In the genomic region with DNA sequence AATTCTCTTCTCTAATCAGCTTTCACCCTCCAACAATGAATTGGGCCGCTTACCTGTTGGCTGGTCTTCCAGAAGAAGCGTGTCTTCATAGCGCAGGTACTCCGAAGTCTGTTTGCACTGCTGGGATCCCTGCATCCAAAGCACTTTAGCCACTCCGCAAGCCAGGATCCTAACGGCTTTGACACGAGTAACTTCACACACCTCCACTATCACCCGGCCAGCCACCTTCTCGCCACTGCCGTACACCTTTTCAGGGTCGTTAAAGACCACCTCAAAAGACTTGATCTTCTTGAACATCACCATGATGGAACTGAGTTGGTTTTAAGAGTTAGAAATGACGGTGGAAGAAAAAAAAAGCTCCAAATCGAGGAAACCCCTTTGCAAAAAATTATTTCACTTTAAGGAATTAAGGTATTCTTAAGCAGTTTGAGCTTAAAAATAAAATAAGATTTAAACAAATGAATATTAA, we compare ENCODE assay signal across 6 cellular contexts. TPM values are rescaled to one million over a fixed set of nuclear protein-coding genes. Genes with fewer than 3 reads are reported as not detected.
DNase-seq lines count a peak whose midpoint lies in the region; ATAC-seq, FAIRE-seq and TF ChIP-seq lines count a peak whose summit lies in the region.

No MANE protein-coding gene starts in this region.

- H3K4me2 ChIP-seq in GM12878 (ENCODE audit: control insufficient read depth, insufficient read depth) (peak overlapping the region; percentile 86), neural progenitor cell (peak overlapping the region; percentile 94)

- DNase-seq in LNCaP clone FGC (ENCODE audit: low read depth) (no peak), GM12878 (ENCODE audit: low read depth, low spot score) (no peak), neural progenitor cell (ENCODE audit: low spot score) (peak; percentile 37), NOMO-1 treated with dmso at 0.1 percent for 144 hours (lab: John Stamatoyannopoulos, UW; ENCODE audit: unreplicated experiment) (no peak), EL (no peak)

- H3K36me3 ChIP-seq in GM12878 (ENCODE audit: control insufficient read depth in 2 of 2, insufficient read depth in 2 of 2, low read length in 1 of 2) (peaks cover 0 to 3% of the 10 kb centered on the region in 2 experiments; a peak in 2 of 4 replicates), neural progenitor cell (peaks cover 17% of the 10 kb centered on the region)

- peak overlapping the region; percentile 98 for H3K4me3 Mint-ChIP-seq in neural progenitor cell

- H3F3A ChIP-seq in neural progenitor cell (ENCODE audit: low read depth): peaks cover 37% of the 10 kb centered on the region

- CTCF ChIA-PET in GM12878 (lab: Yijun Ruan, JAX): interaction anchor here (0.8 to 12.2 kb wide), 5 partner anchors 11 to 151 kb away, joined by 3 to 196 read pairs (median 4); a partner anchor contains a TSS

- in situ Hi-C loops in GM12878 (cut with MboI): no loop called here

- H3K36me3 Mint-ChIP-seq in neural progenitor cell: peaks cover 42% of the 10 kb centered on the region

- H3K27me3 ChIP-seq in GM12878 (replicated peaks in 1 of 2; ENCODE audit: control insufficient read depth in 2 of 2, insufficient read depth in 2 of 2, low read length in 1 of 2): no peaks in the 10 kb centered on the region
- H3K27me3 ChIP-seq in neural progenitor cell: peaks cover 19% of the 10 kb centered on the region

- ATAC-seq in GM12878 (peak; percentile 7), HG02759 (IDR thresholded peaks at IDR 0.05; ENCODE audit: unreplicated experiment) (no peak)

- no peaks in the 10 kb centered on the region for H3K9me3 ChIP-seq in GM12878 (replicated peaks; ENCODE audit: control insufficient read depth, insufficient read depth, low read length)
- no peaks in the 10 kb centered on the region for H3K9me3 ChIP-seq in neural progenitor cell (ENCODE audit: low read depth)

- TF ChIP-seq POLR2A in GM12878 (IDR thresholded peaks at IDR 0.05; ENCODE audit: low read depth, low read length): peak; percentile 71

- peaks cover 8% of the 10 kb centered on the region for H3K4me1 ChIP-seq in GM12878 (ENCODE audit: control insufficient read depth, insufficient read depth, low read length)
- H3K4me1 ChIP-seq in neural progenitor cell: peaks cover 44% of the 10 kb centered on the region

- peak overlapping the region; percentile 89 for H3K27ac Mint-ChIP-seq in neural progenitor cell

- H4K20me1 ChIP-seq in GM12878 (ENCODE audit: control insufficient read depth, insufficient read depth): no peaks in the 10 kb centered on the region
- peaks cover 48% of the 10 kb centered on the region for H4K20me1 ChIP-seq in neural progenitor cell (ENCODE audit: low read depth)

- H3K9ac ChIP-seq in GM12878 (ENCODE audit: control insufficient read depth, insufficient read depth, low read length): peak overlapping the region; percentile 75
- peak overlapping the region; percentile 70 for H3K9ac ChIP-seq in neural progenitor cell

- TF ChIP-seq CTCF in LNCaP clone FGC (IDR thresholded peaks at IDR 0.05; ENCODE audit: control insufficient read depth, extremely low read depth, insufficient read depth): no peak
- no peak for TF ChIP-seq CTCF in GM12878 (IDR thresholded peaks at IDR 0.05 in 2 of 3, conservative IDR thresholded peaks at IDR 0.05 in 1 of 3; ENCODE audit: control insufficient read depth in 2 of 3, extremely low read depth in 1 of 3, insufficient read depth in 1 of 3, low read depth in 3 of 3, low read length in 3 of 3)
- no peak for TF ChIP-seq CTCF in neural progenitor cell (IDR thresholded peaks at IDR 0.05)

- WGBS in GM12878 (ENCODE audit: insufficient coverage, insufficient replicate concordance, low lambda C conversion rate, missing lambda C conversion rate): under 1% methylated on average over 13 of the region's 13 CpGs

- no peak for FAIRE-seq in GM12878 (lab: Jason Lieb, UNC)

- peak overlapping the region; percentile 86 for H3K4me3 ChIP-seq in LNCaP clone FGC (ENCODE audit: low read depth, low read length)
- H3K4me3 ChIP-seq in GM12878: peak overlapping the region; percentile 81
- H3K4me3 ChIP-seq in neural progenitor cell: peak overlapping the region; percentile 85

- TF ChIP-seq RAD21 in GM12878 (IDR thresholded peaks at IDR 0.05; ENCODE audit: insufficient read depth, low read depth, low read length): no peak

- H3K79me2 ChIP-seq in GM12878 (ENCODE audit: control insufficient read depth, insufficient read depth, low read length) (peaks cover 15% of the 10 kb centered on the region), neural progenitor cell (ENCODE audit: low read depth) (peaks cover 22% of the 10 kb centered on the region)

- intact Hi-C loops in GM12878 (cut with micrococcal nuclease; ENCODE audit: unreplicated experiment): no loop called here

- H3K27ac ChIP-seq in GM12878 (ENCODE audit: control insufficient read depth, insufficient read depth): peak overlapping the region; percentile 67
- no peak overlapping the region for H3K27ac ChIP-seq in neural progenitor cell

- RAD21 ChIA-PET in GM12878 (lab: Charles Lee; ENCODE audit: unreplicated experiment): interaction anchor here (0.9 to 7.4 kb wide), 6 partner anchors 9 to 38 kb away, joined by 3 to 100 read pairs (median 3); a partner anchor contains a TSS

- no peak for TF ChIP-seq EP300 in GM12878 (IDR thresholded peaks at IDR 0.05; ENCODE audit: borderline replicate concordance in 1 of 2, control insufficient read depth in 1 of 2, low read depth in 2 of 2, low read length in 2 of 2)

- H3K4me1 Mint-ChIP-seq in neural progenitor cell: peaks cover 65% of the 10 kb centered on the region

- H2AFZ ChIP-seq in GM12878 (ENCODE audit: control insufficient read depth, low read depth, low read length) (peak overlapping the region; percentile 40), neural progenitor cell (replicated peaks) (no peak overlapping the region)

- peaks cover 2% of the 10 kb centered on the region for H3K9me3 Mint-ChIP-seq in neural progenitor cell

- H3K27me3 Mint-ChIP-seq in neural progenitor cell (ENCODE audit: insufficient read depth, low read depth): peaks cover 8% of the 10 kb centered on the region

- POLR2A ChIA-PET in GM12878 (lab: Charles Lee): interaction anchor here (1.1 to 4.1 kb wide), 7 partner anchors 11 to 137 kb away, joined by 3 to 82 read pairs (median 12); a partner anchor contains a TSS

- no TSS peak for BruUV-seq in GM12878 (replicated peaks; lab: Mats Ljungman, UMichigan)

- SMC1A ChIA-PET in GM12878 (lab: Charles Lee; ENCODE audit: uncharacterized antibody, unreplicated experiment): interaction anchor here (1.1 to 12.5 kb wide), 4 partner anchors 9 to 41 kb away, joined by 3 to 244 read pairs (median 10); no protein-coding TSS in a partner anchor

RNA-seq across cellular contexts. Expression of a gene that starts 0.4 kb away (rescaled TPM):
- 199 and 208 TPM in 2 replicates for total RNA-seq in GM12878 (2013; cell fraction: nucleolus; rRNA removed)
- total RNA-seq in GM12878 (2014; rRNA removed): 133 and 171 TPM in 2 replicates
- 110 and 121 TPM in 2 replicates for total RNA-seq in GM12878 (2014; rRNA removed; fragmentation: Illumina TruSeq; extraction: Trizol)
- 106 and 115 TPM in 2 replicates for total RNA-seq in GM12878 (2021)
- polyA plus RNA-seq in GM12878 (2011; ENCODE audit: low read depth): 102 TPM
- polyA plus RNA-seq in GM12878 (2011; rRNA removed): 132 and 154 TPM in 2 replicates
- polyA plus RNA-seq in GM12878 (2011; cell fraction: cytosol; rRNA removed): 73.1 TPM in 2 replicates
- polyA plus RNA-seq in GM12878 (2011; cell fraction: nucleus; rRNA removed): 99.6 and 193 TPM in 2 replicates
- 90.6 and 113 TPM in 2 replicates for polyA plus RNA-seq in GM12878 (2012)
- polyA plus RNA-seq in GM12878 (2014; fragmentation: Illumina TruSeq; extraction: Trizol): 130 and 182 TPM in 2 replicates
- 10 to 100 TPM; 48.7 to 75.5 TPM for polyA plus RNA-seq in GM12878 (2014; fragmentation: Nextera tagmentation; extraction: Ambion mirVana)
- 84.1 and 108 TPM in 2 replicates for polyA plus RNA-seq in GM12878 (2014; rRNA removed)
- polyA plus RNA-seq in GM12878 (2016; fragmentation: Nextera tagmentation; extraction: Ambion mirVana): 10 to 100 TPM; 76.6 to 82.9 TPM
- polyA minus RNA-seq in GM12878 (2011; rRNA and poly(A)+ RNA removed): 209 and 224 TPM in 2 replicates
- polyA minus RNA-seq in GM12878 (2011; cell fraction: cytosol; rRNA and poly(A)+ RNA removed): 42.0 and 48.2 TPM in 2 replicates
- 177 and 219 TPM in 2 replicates for polyA minus RNA-seq in GM12878 (2011; cell fraction: nucleus; rRNA and poly(A)+ RNA removed)
- 177 and 213 TPM in 2 replicates for total RNA-seq in neural progenitor cell (ENCODE audit: low replicate concordance)

RNA-seq across cellular contexts. Expression of a gene that starts 25.5 kb away (rescaled TPM):
- total RNA-seq in GM12878 (2013; cell fraction: nucleolus; rRNA removed): not detected in 2 replicates
- total RNA-seq in GM12878 (2014; rRNA removed): 0.11 TPM in 1 of 2 replicates, not detected in the other
- total RNA-seq in GM12878 (2014; rRNA removed; fragmentation: Illumina TruSeq; extraction: Trizol): not detected in 2 replicates
- total RNA-seq in GM12878 (2021): not detected in 2 replicates
- polyA plus RNA-seq in GM12878 (2011; ENCODE audit: low read depth): not detected
- polyA plus RNA-seq in GM12878 (2011; rRNA removed): not detected in 2 replicates
- not detected in 2 replicates for polyA plus RNA-seq in GM12878 (2011; cell fraction: cytosol; rRNA removed)
- polyA plus RNA-seq in GM12878 (2011; cell fraction: nucleus; rRNA removed): not detected in 2 replicates
- 0.08 TPM in 1 of 2 replicates, not detected in the other for polyA plus RNA-seq in GM12878 (2012)
- polyA plus RNA-seq in GM12878 (2014; fragmentation: Illumina TruSeq; extraction: Trizol): not detected in 2 replicates
- polyA plus RNA-seq in GM12878 (2014; fragmentation: Nextera tagmentation; extraction: Ambion mirVana): not detected
- not detected in 2 replicates for polyA plus RNA-seq in GM12878 (2014; rRNA removed)
- not detected for polyA plus RNA-seq in GM12878 (2016; fragmentation: Nextera tagmentation; extraction: Ambion mirVana)
- polyA minus RNA-seq in GM12878 (2011; rRNA and poly(A)+ RNA removed): not detected in 2 replicates
- not detected in 2 replicates for polyA minus RNA-seq in GM12878 (2011; cell fraction: cytosol; rRNA and poly(A)+ RNA removed)
- polyA minus RNA-seq in GM12878 (2011; cell fraction: nucleus; rRNA and poly(A)+ RNA removed): not detected in 2 replicates
- not detected in 2 replicates for total RNA-seq in neural progenitor cell (ENCODE audit: low replicate concordance)

RNA-seq across cellular contexts. Expression of a gene that starts 31.5 kb away (rescaled TPM):
- total RNA-seq in GM12878 (2013; cell fraction: nucleolus; rRNA removed): 3.8 and 7.0 TPM in 2 replicates
- total RNA-seq in GM12878 (2014; rRNA removed) (19.5 and 20.4 TPM in 2 replicates), GM12878 (2014; rRNA removed; fragmentation: Illumina TruSeq; extraction: Trizol) (33.2 and 35.1 TPM in 2 replicates), GM12878 (2021) (17.3 and 18.4 TPM in 2 replicates), neural progenitor cell (ENCODE audit: low replicate concordance) (11.1 and 12.0 TPM in 2 replicates)
- 15.9 TPM for polyA plus RNA-seq in GM12878 (2011; ENCODE audit: low read depth)
- polyA plus RNA-seq in GM12878 (2011; rRNA removed) (21.8 and 29.7 TPM in 2 replicates), GM12878 (2014; fragmentation: Illumina TruSeq; extraction: Trizol) (40.8 and 57.7 TPM in 2 replicates), GM12878 (2014; fragmentation: Nextera tagmentation; extraction: Ambion mirVana) (10 to 100 TPM; 12.8 to 25.5 TPM), GM12878 (2014; rRNA removed) (23.9 and 27.6 TPM in 2 replicates), GM12878 (2016; fragmentation: Nextera tagmentation; extraction: Ambion mirVana) (10 to 100 TPM; 39.6 to 47.0 TPM)
- polyA plus RNA-seq in GM12878 (2011; cell fraction: cytosol; rRNA removed): 11.7 and 13.1 TPM in 2 replicates
- polyA plus RNA-seq in GM12878 (2011; cell fraction: nucleus; rRNA removed): 9.6 and 9.7 TPM in 2 replicates
- 26.4 and 27.6 TPM in 2 replicates for polyA plus RNA-seq in GM12878 (2012)
- polyA minus RNA-seq in GM12878 (2011; rRNA and poly(A)+ RNA removed): 6.7 and 9.0 TPM in 2 replicates
- 2.7 and 2.8 TPM in 2 replicates for polyA minus RNA-seq in GM12878 (2011; cell fraction: cytosol; rRNA and poly(A)+ RNA removed)
- 2.4 and 3.3 TPM in 2 replicates for polyA minus RNA-seq in GM12878 (2011; cell fraction: nucleus; rRNA and poly(A)+ RNA removed)

RNA-seq across cellular contexts. Expression of a gene that starts 31.6 kb away (rescaled TPM):
- 3.1 and 3.3 TPM in 2 replicates for total RNA-seq in GM12878 (2013; cell fraction: nucleolus; rRNA removed)
- 1.7 and 2.7 TPM in 2 replicates for total RNA-seq in GM12878 (2014; rRNA removed)
- 0.72 and 0.97 TPM in 2 replicates for total RNA-seq in GM12878 (2014; rRNA removed; fragmentation: Illumina TruSeq; extraction: Trizol)
- 3.5 and 5.2 TPM in 2 replicates for total RNA-seq in GM12878 (2021)
- 0.79 TPM for polyA plus RNA-seq in GM12878 (2011; ENCODE audit: low read depth)
- polyA plus RNA-seq in GM12878 (2011; rRNA removed): 1.6 and 1.8 TPM in 2 replicates
- polyA plus RNA-seq in GM12878 (2011; cell fraction: cytosol; rRNA removed): 1.6 and 2.1 TPM in 2 replicates
- 6.0 and 6.1 TPM in 2 replicates for polyA plus RNA-seq in GM12878 (2011; cell fraction: nucleus; rRNA removed)
- polyA plus RNA-seq in GM12878 (2012): 0.89 and 1.5 TPM in 2 replicates
- polyA plus RNA-seq in GM12878 (2014; fragmentation: Illumina TruSeq; extraction: Trizol): 1.0 and 1.8 TPM in 2 replicates
- under 1 TPM; 0.40 to 0.42 TPM for polyA plus RNA-seq in GM12878 (2014; fragmentation: Nextera tagmentation; extraction: Ambion mirVana)
- 2.5 and 3.5 TPM in 2 replicates for polyA plus RNA-seq in GM12878 (2014; rRNA removed)
- 1 to 10 TPM in 1 of 2 experiments, under 1 TPM in 1; 0.83 to 1.5 TPM for polyA plus RNA-seq in GM12878 (2016; fragmentation: Nextera tagmentation; extraction: Ambion mirVana)
- polyA minus RNA-seq in GM12878 (2011; rRNA and poly(A)+ RNA removed): 1.6 and 2.1 TPM in 2 replicates
- polyA minus RNA-seq in GM12878 (2011; cell fraction: cytosol; rRNA and poly(A)+ RNA removed): 0.94 and 4.0 TPM in 2 replicates
- 2.3 and 4.4 TPM in 2 replicates for polyA minus RNA-seq in GM12878 (2011; cell fraction: nucleus; rRNA and poly(A)+ RNA removed)
- total RNA-seq in neural progenitor cell (ENCODE audit: low replicate concordance): 0.06 and 0.28 TPM in 2 replicates

RNA-seq across cellular contexts. Expression of a gene that starts 38.2 kb away (rescaled TPM):
- total RNA-seq in GM12878 (2013; cell fraction: nucleolus; rRNA removed): 6.9 and 7.7 TPM in 2 replicates
- 16.7 and 19.7 TPM in 2 replicates for total RNA-seq in GM12878 (2014; rRNA removed)
- total RNA-seq in GM12878 (2014; rRNA removed; fragmentation: Illumina TruSeq; extraction: Trizol): 13.9 and 15.2 TPM in 2 replicates
- 23.4 and 23.6 TPM in 2 replicates for total RNA-seq in GM12878 (2021)
- 6.3 TPM for polyA plus RNA-seq in GM12878 (2011; ENCODE audit: low read depth)
- polyA plus RNA-seq in GM12878 (2011; rRNA removed): 48.2 and 53.1 TPM in 2 replicates
- polyA plus RNA-seq in GM12878 (2011; cell fraction: cytosol; rRNA removed): 35.5 and 51.0 TPM in 2 replicates
- 7.8 and 10.5 TPM in 2 replicates for polyA plus RNA-seq in GM12878 (2011; cell fraction: nucleus; rRNA removed)
- polyA plus RNA-seq in GM12878 (2012): 9.9 and 10.2 TPM in 2 replicates
- 18.4 and 20.0 TPM in 2 replicates for polyA plus RNA-seq in GM12878 (2014; fragmentation: Illumina TruSeq; extraction: Trizol)
- 10 to 100 TPM in 1 of 2 experiments, 1 to 10 TPM in 1; 5.5 to 12.2 TPM for polyA plus RNA-seq in GM12878 (2014; fragmentation: Nextera tagmentation; extraction: Ambion mirVana)
- polyA plus RNA-seq in GM12878 (2014; rRNA removed): 19.4 and 21.9 TPM in 2 replicates
- 10 to 100 TPM in 1 of 2 experiments, 1 to 10 TPM in 1; 9.9 to 10.3 TPM for polyA plus RNA-seq in GM12878 (2016; fragmentation: Nextera tagmentation; extraction: Ambion mirVana)
- 24.7 and 26.5 TPM in 2 replicates for polyA minus RNA-seq in GM12878 (2011; rRNA and poly(A)+ RNA removed)
- polyA minus RNA-seq in GM12878 (2011; cell fraction: cytosol; rRNA and poly(A)+ RNA removed): 11.0 and 11.3 TPM in 2 replicates
- polyA minus RNA-seq in GM12878 (2011; cell fraction: nucleus; rRNA and poly(A)+ RNA removed): 2.7 and 4.4 TPM in 2 replicates
- 12.5 and 13.6 TPM in 2 replicates for total RNA-seq in neural progenitor cell (ENCODE audit: low replicate concordance)
